9 cellular contexts compared by ENCODE assay signal in the genomic region with DNA sequence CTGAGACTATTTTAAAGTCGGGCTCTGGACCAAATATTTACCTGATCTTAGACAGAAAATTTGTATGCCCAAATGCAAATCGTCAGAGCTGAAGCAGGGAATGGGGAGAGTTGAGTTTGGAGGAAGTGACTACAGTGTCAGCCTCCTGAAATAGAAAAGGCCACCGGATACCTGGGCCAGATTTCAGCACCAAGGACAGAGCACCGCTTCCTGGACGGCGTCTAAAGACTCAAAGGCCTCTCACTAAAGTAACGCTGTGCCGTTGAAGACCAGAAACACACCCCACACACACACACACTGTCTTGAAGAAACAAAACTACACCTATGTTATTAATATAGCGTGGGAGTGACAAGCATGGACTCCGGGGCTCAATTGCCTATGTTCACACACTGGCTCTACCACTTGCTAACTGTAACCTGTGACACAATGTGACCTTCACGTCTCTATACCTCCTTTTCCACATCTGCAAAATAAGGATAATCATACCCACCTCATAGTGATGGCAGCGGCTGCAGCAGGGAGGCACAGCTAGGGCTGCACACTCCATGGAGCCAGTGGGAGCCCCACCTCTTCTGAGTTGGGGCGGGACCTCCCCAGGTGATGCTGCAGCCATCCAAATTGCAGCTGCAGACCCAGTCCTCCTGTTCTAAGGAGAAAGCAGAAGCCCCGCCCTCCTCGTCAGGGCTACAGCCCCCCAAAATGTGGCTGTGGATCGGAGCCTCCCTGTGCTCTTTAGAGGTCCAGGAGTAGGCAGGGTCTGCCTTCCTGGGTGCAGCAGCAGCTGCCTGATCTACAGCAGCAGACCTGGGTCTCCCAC. TPM values are rescaled to one million over a fixed set of nuclear protein-coding genes. Genes with fewer than 3 reads are reported as not detected.
DNase-seq lines count a peak whose midpoint lies in the region; ATAC-seq and TF ChIP-seq lines count a peak whose summit lies in the region.
"Had no signal": no experiment of that assay in that cellular context is flagged by ENCODE, and none has a peak within 500 bp of the region (broad histone marks: within the 10 kb centered on the region; RNA-seq: fewer than 3 reads in every experiment).

No MANE protein-coding gene starts in this region.

- DNase-seq in HFF-Myc (ENCODE audit: extremely low read depth, low read depth) (peak; percentile 31), T-helper 1 cell (peak in 4 of 5 donors; percentile 20 to 50 (median 32)), astrocyte of the hippocampus (ENCODE audit: low read depth, low spot score) (peak; percentile 81), SK-N-DZ (ENCODE audit: low spot score) (no peak)
- peak; percentile 81 for DNase-seq in stimulated activated CD8-positive, alpha-beta memory T cell treated with anti-CD3 and anti-CD28 coated beads, Interleukin-4, amount 100 ng/mL, for 48 hours

- no peak for TF ChIP-seq CTCF in HFF-Myc (IDR thresholded peaks at IDR 0.05; ENCODE audit: low read depth, low read length, missing control alignments)
- no peak for TF ChIP-seq CTCF in liver (IDR thresholded peaks at IDR 0.05; ENCODE audit: low read depth, low read length, missing input control)

- H3K27ac ChIP-seq in liver (ENCODE audit: low read depth in 1 of 2, low read length in 2 of 2), result no peak overlapping the region

- H3K4me3 ChIP-seq in HFF-Myc (replicated peaks; ENCODE audit: low read depth, low read length) (no peak overlapping the region), liver (ENCODE audit: low read depth in 1 of 3, low read length in 3 of 3) (no peak overlapping the region)

- no peaks in the 10 kb centered on the region for H3K4me1 ChIP-seq in liver (ENCODE audit: control insufficient read depth in 4 of 4, insufficient read depth in 4 of 4, low read length in 3 of 4)

- no peaks in the 10 kb centered on the region for H3K36me3 ChIP-seq in liver (ENCODE audit: control insufficient read depth in 4 of 4, insufficient read depth in 3 of 4, low read depth in 1 of 4, low read length in 3 of 4)

- H3K27me3 ChIP-seq in liver (ENCODE audit: control insufficient read depth in 4 of 4, insufficient read depth in 4 of 4, low read length in 3 of 4), result no peaks in the 10 kb centered on the region

- WGBS in liver, result 15% methylated on average over 16 of the region's 16 CpGs

- ATAC-seq in GM19395 (IDR thresholded peaks at IDR 0.05; ENCODE audit: unreplicated experiment) (no peak), HG03520 (IDR thresholded peaks at IDR 0.05; ENCODE audit: unreplicated experiment) (no peak)

- no peak for TF ChIP-seq RAD21 in liver (IDR thresholded peaks at IDR 0.05)

- H3K9me3 ChIP-seq in liver (ENCODE audit: control insufficient read depth in 4 of 4, low read length in 3 of 4), result no peaks in the 10 kb centered on the region

- H3K9ac ChIP-seq in liver (ENCODE audit: low read depth in 1 of 2, low read length in 2 of 2), result no peak overlapping the region

TF ChIP-seq in liver, 16 proteins besides CTCF, POLR2A, EP300 and RAD21:
- TF ChIP-seq YY1 (IDR thresholded peaks at IDR 0.05) (no peak), SP1 (IDR thresholded peaks at IDR 0.05) (no peak), GABPA (IDR thresholded peaks at IDR 0.05 in 1 of 2, conservative IDR thresholded peaks at IDR 0.05 in 1 of 2) (no peak)
- TF ChIP-seq, protein P1, sequence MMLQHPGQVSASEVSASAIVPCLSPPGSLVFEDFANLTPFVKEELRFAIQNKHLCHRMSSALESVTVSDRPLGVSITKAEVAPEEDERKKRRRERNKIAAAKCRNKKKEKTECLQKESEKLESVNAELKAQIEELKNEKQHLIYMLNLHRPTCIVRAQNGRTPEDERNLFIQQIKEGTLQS (IDR thresholded peaks at IDR 0.05), result no peak
- TF ChIP-seq, protein P2, sequence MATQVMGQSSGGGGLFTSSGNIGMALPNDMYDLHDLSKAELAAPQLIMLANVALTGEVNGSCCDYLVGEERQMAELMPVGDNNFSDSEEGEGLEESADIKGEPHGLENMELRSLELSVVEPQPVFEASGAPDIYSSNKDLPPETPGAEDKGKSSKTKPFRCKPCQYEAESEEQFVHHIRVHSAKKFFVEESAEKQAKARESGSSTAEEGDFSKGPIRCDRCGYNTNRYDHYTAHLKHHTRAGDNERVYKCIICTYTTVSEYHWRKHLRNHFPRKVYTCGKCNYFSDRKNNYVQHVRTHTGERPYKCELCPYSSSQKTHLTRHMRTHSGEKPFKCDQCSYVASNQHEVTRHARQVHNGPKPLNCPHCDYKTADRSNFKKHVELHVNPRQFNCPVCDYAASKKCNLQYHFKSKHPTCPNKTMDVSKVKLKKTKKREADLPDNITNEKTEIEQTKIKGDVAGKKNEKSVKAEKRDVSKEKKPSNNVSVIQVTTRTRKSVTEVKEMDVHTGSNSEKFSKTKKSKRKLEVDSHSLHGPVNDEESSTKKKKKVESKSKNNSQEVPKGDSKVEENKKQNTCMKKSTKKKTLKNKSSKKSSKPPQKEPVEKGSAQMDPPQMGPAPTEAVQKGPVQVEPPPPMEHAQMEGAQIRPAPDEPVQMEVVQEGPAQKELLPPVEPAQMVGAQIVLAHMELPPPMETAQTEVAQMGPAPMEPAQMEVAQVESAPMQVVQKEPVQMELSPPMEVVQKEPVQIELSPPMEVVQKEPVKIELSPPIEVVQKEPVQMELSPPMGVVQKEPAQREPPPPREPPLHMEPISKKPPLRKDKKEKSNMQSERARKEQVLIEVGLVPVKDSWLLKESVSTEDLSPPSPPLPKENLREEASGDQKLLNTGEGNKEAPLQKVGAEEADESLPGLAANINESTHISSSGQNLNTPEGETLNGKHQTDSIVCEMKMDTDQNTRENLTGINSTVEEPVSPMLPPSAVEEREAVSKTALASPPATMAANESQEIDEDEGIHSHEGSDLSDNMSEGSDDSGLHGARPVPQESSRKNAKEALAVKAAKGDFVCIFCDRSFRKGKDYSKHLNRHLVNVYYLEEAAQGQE (IDR thresholded peaks at IDR 0.05), result peak; percentile 99

RNA-seq across cellular contexts. Expression of a gene that starts 35.6 kb away (rescaled TPM):
- total RNA-seq in liver, result not detected
- polyA plus RNA-seq in liver, result not detected
- polyA plus RNA-seq in SK-N-DZ (2014; cell fraction: cytosol; rRNA removed), result not detected in 2 replicates
- polyA plus RNA-seq in SK-N-DZ (2014; cell fraction: nucleus; rRNA removed), result not detected in 2 replicates
- total RNA-seq: T-helper 1 cell treated with Interleukin-12 subunit alpha and Interleukin-12 subunit beta and Interleukin-4 antibody, amounts not matched to agents 30 ng/mL and 1 ng/mL, for 36 hours had no signal

RNA-seq across cellular contexts. Expression of a gene that starts 38.3 kb away (rescaled TPM):
- total RNA-seq in liver, result not detected
- not detected for polyA plus RNA-seq in liver
- polyA plus RNA-seq in SK-N-DZ (2014; cell fraction: cytosol; rRNA removed), result not detected in 2 replicates
- not detected in 2 replicates for polyA plus RNA-seq in SK-N-DZ (2014; cell fraction: nucleus; rRNA removed)
- total RNA-seq: T-helper 1 cell treated with Interleukin-12 subunit alpha and Interleukin-12 subunit beta and Interleukin-4 antibody, amounts not matched to agents 30 ng/mL and 1 ng/mL, for 36 hours had no signal

RNA-seq across cellular contexts. Expression of a gene that starts 54.3 kb away (rescaled TPM):
- not detected for total RNA-seq in liver
- polyA plus RNA-seq in liver, result not detected
- not detected in 2 replicates for polyA plus RNA-seq in SK-N-DZ (2014; cell fraction: cytosol; rRNA removed)
- polyA plus RNA-seq in SK-N-DZ (2014; cell fraction: nucleus; rRNA removed), result not detected in 2 replicates
- total RNA-seq: T-helper 1 cell treated with Interleukin-12 subunit alpha and Interleukin-12 subunit beta and Interleukin-4 antibody, amounts not matched to agents 30 ng/mL and 1 ng/mL, for 36 hours had no signal
